ENCODE assay signal across 1 cellular context in genomic region chr3:100708989-100709839, GRCh38.
A peak's percentile ranks its signal among the peaks of the same experiment; 100 is the strongest.
TF ChIP-seq lines count a peak whose summit lies in the region.

TFG (plus strand) TSS chr3:100709494; CDS start chr3:100713686, 4,192 bp downstream.

TF ChIP-seq in HepG2, 621 proteins besides CTCF, POLR2A, EP300 and RAD21 (continued from another document):
- TF ChIP-seq ZNF598 (CRISPR knock-in tag; IDR thresholded peaks at IDR 0.05; ENCODE audit: borderline replicate concordance) (peak; percentile 36; the same call in 1 of the 2 replicates), AGO1 (IDR thresholded peaks at IDR 0.05; ENCODE audit: low read depth, low read length, poor library complexity, severe bottlenecking) (peak; percentile 52), SP4 (CRISPR knock-in tag; IDR thresholded peaks at IDR 0.05) (peak; percentile 81), ZMYM4 (CRISPR knock-in tag; IDR thresholded peaks at IDR 0.05) (peak; percentile 99), ZNF780A (CRISPR knock-in tag; IDR thresholded peaks at IDR 0.05) (peak; percentile 59; the same call in 1 of the 2 replicates), MAFK (conservative IDR thresholded peaks at IDR 0.05 in 1 of 2, IDR thresholded peaks at IDR 0.05 in 1 of 2; ENCODE audit: low read length in 2 of 2) (0 out of 4 replicates have a peak, but pooled peaks of 1 of the 2 experiments have one; percentile 10), ZSCAN29 (CRISPR knock-in tag; conservative IDR thresholded peaks at IDR 0.05) (peak; percentile 50; the same call in 1 of the 2 replicates), TEAD2 (CRISPR knock-in tag; IDR thresholded peaks at IDR 0.05) (0 out of 2 replicates have a peak, but pooled peaks have one; percentile 32), ZNF619 (CRISPR knock-in tag; IDR thresholded peaks at IDR 0.05) (no peak), GATAD1 (CRISPR knock-in tag; IDR thresholded peaks at IDR 0.05) (peak; percentile 84), ZFP1 (CRISPR knock-in tag; IDR thresholded peaks at IDR 0.05) (peak; percentile 43; the same call in 1 of the 2 replicates), TEAD3 (CRISPR knock-in tag; optimal IDR thresholded peaks at IDR 0.05; ENCODE audit: borderline replicate concordance) (peak; percentile 67), GFI1 (CRISPR knock-in tag; IDR thresholded peaks at IDR 0.05; ENCODE audit: borderline replicate concordance) (peak; percentile 64; the same call in 1 of the 2 replicates), BATF2 (CRISPR knock-in tag; IDR thresholded peaks at IDR 0.05) (peak; percentile 79; the same call in 1 of the 2 replicates)
